Comparison of ENCODE assay signal across 27 cellular contexts in the genomic region with DNA sequence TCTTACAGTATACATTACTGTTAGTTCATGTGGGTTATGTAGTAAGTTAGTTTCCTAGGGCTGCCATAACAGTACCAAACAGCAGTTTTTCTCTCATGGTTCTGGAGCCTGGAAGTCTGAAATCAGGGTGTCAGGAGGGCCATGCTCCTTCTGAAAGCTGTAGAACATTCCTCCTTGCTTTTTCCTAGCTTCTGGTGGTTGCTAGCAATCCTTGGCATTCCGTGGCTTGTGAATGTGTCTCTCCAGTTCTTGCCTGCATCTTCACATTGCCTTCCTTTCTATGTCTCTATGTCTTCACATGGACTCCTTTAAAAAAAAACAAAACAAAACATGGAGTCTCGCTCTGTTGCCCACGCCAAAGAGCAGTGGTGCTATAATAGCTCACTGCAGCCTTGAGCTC.
DNase-seq lines count a peak whose midpoint lies in the region; ATAC-seq, FAIRE-seq and TF ChIP-seq lines count a peak whose summit lies in the region.
"Had no signal": no experiment of that assay in that cellular context is flagged by ENCODE, and none has a peak within 500 bp of the region (broad histone marks: within the 10 kb centered on the region; RNA-seq: fewer than 3 reads in every experiment).

No MANE protein-coding gene starts in this region.

- H3K4me1 ChIP-seq in astrocyte (ENCODE audit: insufficient read depth, low read length) (peaks cover 22% of the 10 kb centered on the region), trophoblast cell (ENCODE audit: control insufficient read depth in 1 of 2, insufficient read depth in 2 of 2, low read length in 2 of 2) (peaks cover 5 to 8% of the 10 kb centered on the region in 2 experiments), colonic mucosa (no peaks in the 10 kb centered on the region)
- H3K4me1 ChIP-seq: BLaER1 had no signal

- no peak overlapping the region for H3K9ac ChIP-seq in astrocyte (ENCODE audit: low read length)
- no peak overlapping the region for H3K9ac ChIP-seq in trophoblast cell (ENCODE audit: low read length)
- no peak overlapping the region for H3K9ac ChIP-seq in colonic mucosa (ENCODE audit: low read depth in 2 of 2, low read length in 2 of 2)
- H3K9ac ChIP-seq: BLaER1, GM23248 had no signal

- DNase-seq in CD14-positive monocyte (ENCODE audit: low spot score) (no peak), HFFc6 (peak; percentile 21), astrocyte (ENCODE audit: low read depth) (peak; percentile 27), trophoblast cell (peak in 1 of 2 donors; percentile 17), DMS153 (lab: John Stamatoyannopoulos, UW) (no peak), colonic mucosa (no peak), midbrain (lab: John Stamatoyannopoulos, UW) (no peak)
- DNase-seq: CD4-positive, alpha-beta T cell; DMS53; GDM1; GM23248; H7; KG1; NCI-H1048; NCI-H1417; NCI-H1694; NCI-H2029 treated with DMSO at 0.1 percent for 48 hours; NCI-H446 treated with DMSO at 0.1 percent for 48 hours; NCI-H526; NK-92 treated with Interleukin-12 subunit alpha and Interleukin-12 subunit beta, amount 100 ng/mL, for 24 hours; PC-3; RPMI8226; SHP77 had no signal

- H3K27ac Mint-ChIP-seq in CD14-positive monocyte (peak overlapping the region in 6 of 7 donors; percentile 9 to 66 (median 60)), HFFc6 (peak overlapping the region; percentile 89), astrocyte (ENCODE audit: unreplicated experiment) (peak overlapping the region; percentile 48)
- H3K27ac Mint-ChIP-seq: CD4-positive, alpha-beta T cell had no signal

- no peaks in the 10 kb centered on the region for H3K9me3 Mint-ChIP-seq in CD14-positive monocyte
- no peaks in the 10 kb centered on the region for H3K9me3 Mint-ChIP-seq in HFFc6
- H3K9me3 Mint-ChIP-seq in astrocyte (ENCODE audit: unreplicated experiment) = no peaks in the 10 kb centered on the region
- H3K9me3 Mint-ChIP-seq: CD4-positive, alpha-beta T cell had no signal

- H3K4me2 ChIP-seq in astrocyte (ENCODE audit: low read length) (no peak overlapping the region), trophoblast cell (ENCODE audit: low read length) (no peak overlapping the region)
- H3K4me2 ChIP-seq: BLaER1 had no signal

- H3K23ac ChIP-seq in trophoblast cell (ENCODE audit: low read length) = no peak overlapping the region

- no peak overlapping the region for H2BK120ac ChIP-seq in trophoblast cell (ENCODE audit: insufficient read depth, low read length, poor library complexity)

- no peak overlapping the region for H2BK5ac ChIP-seq in trophoblast cell (ENCODE audit: low read depth, low read length, poor library complexity)

- H2AK5ac ChIP-seq in trophoblast cell (ENCODE audit: low read length) = no peak overlapping the region

- ATAC-seq in HG03521 (IDR thresholded peaks at IDR 0.05; ENCODE audit: unreplicated experiment) = no peak
- ATAC-seq: PC-3 had no signal

- intact Hi-C loops in CD14-positive monocyte (cut with micrococcal nuclease) = no loop called here
- intact Hi-C loops in colonic mucosa (cut with DNase I) = no loop called here

- H3K27ac ChIP-seq in astrocyte (ENCODE audit: low read depth, low read length) = no peak overlapping the region
- no peak overlapping the region for H3K27ac ChIP-seq in trophoblast cell (ENCODE audit: low read depth, low read length)
- H3K27ac ChIP-seq in colonic mucosa = no peak overlapping the region
- H3K27ac ChIP-seq: BLaER1 had no signal

- H3K36me3 ChIP-seq in astrocyte (ENCODE audit: insufficient read depth, low read length) (no peaks in the 10 kb centered on the region), trophoblast cell (ENCODE audit: control insufficient read depth in 1 of 2, insufficient read depth in 2 of 2, low read length in 2 of 2) (peaks cover 0 to 3% of the 10 kb centered on the region in 2 experiments), colonic mucosa (no peaks in the 10 kb centered on the region)

- peaks cover 13% of the 10 kb centered on the region for H4K20me1 ChIP-seq in astrocyte (ENCODE audit: insufficient read depth, low read length)

- H4K91ac ChIP-seq in trophoblast cell (ENCODE audit: low read depth, low read length) = no peak overlapping the region

- H3K18ac ChIP-seq in trophoblast cell (ENCODE audit: low read length) = peak overlapping the region; percentile 21

- H3K4me3 Mint-ChIP-seq in CD14-positive monocyte (no peak overlapping the region), HFFc6 (no peak overlapping the region), astrocyte (ENCODE audit: unreplicated experiment) (no peak overlapping the region)
- H3K4me3 Mint-ChIP-seq: CD4-positive, alpha-beta T cell had no signal

- no peak overlapping the region for H2BK12ac ChIP-seq in trophoblast cell (ENCODE audit: low read length)

- H3K36me3 Mint-ChIP-seq in CD14-positive monocyte (peaks cover 47 to 52% of the 10 kb centered on the region in 2 donors), HFFc6 (ENCODE audit: low read depth) (peaks cover 47% of the 10 kb centered on the region), astrocyte (ENCODE audit: low read depth, unreplicated experiment) (peaks cover 11% of the 10 kb centered on the region)

- peaks cover 0 to 2% (median 0%) of the 10 kb centered on the region in 3 donors for H3K27me3 Mint-ChIP-seq in CD14-positive monocyte (ENCODE audit: low read depth in 3 of 3)
- H3K27me3 Mint-ChIP-seq in HFFc6 (ENCODE audit: insufficient read depth) = no peaks in the 10 kb centered on the region; the same call in none of the 2 replicates
- no peaks in the 10 kb centered on the region for H3K27me3 Mint-ChIP-seq in astrocyte (ENCODE audit: low read depth, unreplicated experiment)
- H3K27me3 Mint-ChIP-seq: CD4-positive, alpha-beta T cell had no signal

- TF ChIP-seq CTCF in CD14-positive monocyte (IDR thresholded peaks at IDR 0.05) (no peak), HFFc6 (IDR thresholded peaks at IDR 0.05) (no peak), astrocyte (IDR thresholded peaks at IDR 0.05; ENCODE audit: insufficient read depth, low read depth, low read length) (no peak), colonic mucosa (IDR thresholded peaks at IDR 0.05) (no peak)

- no CpG with 5 or more reads among the region's 3 CpGs for WGBS in trophoblast cell (ENCODE audit: extremely low coverage, insufficient coverage, insufficient read length)

- H3K79me2 ChIP-seq in astrocyte (ENCODE audit: insufficient read depth, low read length) (peaks cover 30% of the 10 kb centered on the region), trophoblast cell (ENCODE audit: control insufficient read depth, insufficient read depth, low read length, poor library complexity) (peaks cover 2% of the 10 kb centered on the region)

- H4K8ac ChIP-seq in trophoblast cell (ENCODE audit: low read depth, low read length) = no peak overlapping the region

- H3K27me3 ChIP-seq in astrocyte (ENCODE audit: insufficient read depth, low read length) (no peaks in the 10 kb centered on the region), trophoblast cell (ENCODE audit: insufficient read depth, low read length) (no peaks in the 10 kb centered on the region), colonic mucosa (no peaks in the 10 kb centered on the region)
- H3K27me3 ChIP-seq: BLaER1 had no signal

- no peaks in the 10 kb centered on the region for H3K9me3 ChIP-seq in astrocyte (ENCODE audit: insufficient read depth, low read depth, low read length)
- no peaks in the 10 kb centered on the region for H3K9me3 ChIP-seq in trophoblast cell (ENCODE audit: insufficient read depth, low read depth, low read length)
- H3K9me3 ChIP-seq in colonic mucosa = no peaks in the 10 kb centered on the region
- H3K9me3 ChIP-seq: BLaER1 had no signal

- H3K4me1 Mint-ChIP-seq in CD14-positive monocyte (peaks cover 2% of the 10 kb centered on the region), HFFc6 (ENCODE audit: low read depth) (peaks cover 74% of the 10 kb centered on the region), astrocyte (ENCODE audit: low read depth, unreplicated experiment) (peaks cover 36% of the 10 kb centered on the region)

- FAIRE-seq in astrocyte (lab: Jason Lieb, UNC) = no peak
- FAIRE-seq: D721Med, GM12891 had no signal

- peaks cover 5% of the 10 kb centered on the region for H3K79me1 ChIP-seq in trophoblast cell (ENCODE audit: low read length)

- H3K4me3 ChIP-seq in astrocyte (ENCODE audit: insufficient read depth, low read depth, low read length) (no peak overlapping the region), trophoblast cell (ENCODE audit: low read depth, low read length) (peak overlapping the region; percentile 27), colonic mucosa (no peak overlapping the region)
- H3K4me3 ChIP-seq: BLaER1, GM23248 had no signal

- no peak overlapping the region for H3K4ac ChIP-seq in trophoblast cell (ENCODE audit: low read depth, low read length)

- H2AFZ ChIP-seq in astrocyte (ENCODE audit: low read depth, low read length) (no peak overlapping the region), trophoblast cell (ENCODE audit: insufficient read depth, low read length, poor library complexity) (no peak overlapping the region)
- H2AFZ ChIP-seq: GM23248 had no signal

- no peak overlapping the region for H3K14ac ChIP-seq in trophoblast cell (ENCODE audit: low read length)

- H4K12ac ChIP-seq in trophoblast cell (ENCODE audit: low read depth, low read length) = no peak overlapping the region

Comparison
In these comparisons a context has a peak if more than half of its experiments do, and no peak if none do; other contexts are left out.
1. DNase-seq: peak in HFFc6 (single experiment) and astrocyte (single experiment); none in CD14-positive monocyte (single experiment), DMS153 (single experiment), colonic mucosa (single experiment) and midbrain (single experiment).
2. Peak in every context shown above with its lines, with median percentiles within 50 percentile points of each other: H3K27ac Mint-ChIP-seq.